Comparison of ENCODE assay signal across 24 cellular contexts in the genomic region with DNA sequence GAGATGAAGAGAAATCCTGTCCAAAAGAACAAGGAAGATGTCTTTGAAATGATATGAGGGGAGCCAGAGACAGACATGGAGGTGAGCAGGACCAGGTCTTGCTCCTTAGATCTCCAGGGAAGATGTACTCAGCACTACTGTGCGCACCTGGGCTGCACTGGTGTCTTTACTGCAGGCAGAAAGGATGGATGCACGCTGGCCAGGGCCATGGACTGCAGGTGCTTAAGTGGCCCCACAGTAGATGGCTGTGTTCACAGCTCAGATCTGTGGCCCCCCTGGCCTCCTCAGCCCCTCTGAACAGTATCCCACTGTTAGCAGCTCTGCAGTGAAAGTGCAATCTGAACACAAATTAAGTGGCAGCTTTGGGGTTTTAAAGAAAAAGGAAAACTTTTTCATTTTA.
A peak's percentile ranks its signal among the peaks of the same experiment; 100 is the strongest.
DNase-seq lines count a peak whose midpoint lies in the region; ATAC-seq and TF ChIP-seq lines count a peak whose summit lies in the region.
"Had no signal": no experiment of that assay in that cellular context is flagged by ENCODE, and none has a peak within 500 bp of the region (broad histone marks: within the 10 kb centered on the region; RNA-seq: fewer than 3 reads in every experiment).

No MANE protein-coding gene starts in this region.

- H3K27me3 Mint-ChIP-seq in activated CD4-positive, alpha-beta T cell treated with anti-CD3 and anti-CD28 coated beads for 36 hours, result no peaks in the 10 kb centered on the region
- no peaks in the 10 kb centered on the region for H3K27me3 Mint-ChIP-seq in activated CD4-positive, alpha-beta T cell treated with anti-CD3 and anti-CD28 coated beads, Interleukin-2, amount 10 ng/mL, durations not matched to agents 24 days and 14 days
- H3K27me3 Mint-ChIP-seq in memory B cell (no peaks in the 10 kb centered on the region), type B pancreatic cell (no peaks in the 10 kb centered on the region)

- no peaks in the 10 kb centered on the region for H3K27me3 ChIP-seq in breast epithelium
- H3K27me3 ChIP-seq: SJSA1 had no signal

- peaks cover 2% of the 10 kb centered on the region for H3K36me3 Mint-ChIP-seq in activated CD4-positive, alpha-beta T cell treated with anti-CD3 and anti-CD28 coated beads for 36 hours (ENCODE audit: low read depth)
- no peaks in the 10 kb centered on the region for H3K36me3 Mint-ChIP-seq in activated CD4-positive, alpha-beta T cell treated with anti-CD3 and anti-CD28 coated beads, Interleukin-2, amount 10 ng/mL, durations not matched to agents 24 days and 14 days (ENCODE audit: low read depth)
- H3K36me3 Mint-ChIP-seq in memory B cell, result peaks cover 3% of the 10 kb centered on the region
- peaks cover 4% of the 10 kb centered on the region for H3K36me3 Mint-ChIP-seq in type B pancreatic cell

- intact Hi-C loops in activated CD4-positive, alpha-beta T cell treated with anti-CD3 and anti-CD28 coated beads for 36 hours (cut with DNase I, micrococcal nuclease), result no loop called here
- intact Hi-C loops in activated CD4-positive, alpha-beta T cell treated with anti-CD3 and anti-CD28 coated beads, Interleukin-2, amount 10 ng/mL, durations not matched to agents 24 days and 14 days (cut with micrococcal nuclease), result loop anchor here (10.0 kb wide), 1 partner anchor 189 kb away; no protein-coding TSS in a partner anchor
- intact Hi-C loops in breast epithelium (cut with DNase I; ENCODE audit: low total_unique reads), result no loop called here

- no peaks in the 10 kb centered on the region for H3K36me3 ChIP-seq in breast epithelium
- H3K36me3 ChIP-seq: SJSA1 had no signal

- H3K27ac ChIP-seq in breast epithelium, result no peak overlapping the region
- H3K27ac ChIP-seq: 22Rv1, SJSA1 had no signal

- no peak for TF ChIP-seq POLR2A in breast epithelium (IDR thresholded peaks at IDR 0.05)

- H3K4me3 ChIP-seq in breast epithelium, result no peak overlapping the region
- H3K4me3 ChIP-seq: SJSA1 had no signal

- no peaks in the 10 kb centered on the region for H3K9me3 Mint-ChIP-seq in activated CD4-positive, alpha-beta T cell treated with anti-CD3 and anti-CD28 coated beads for 36 hours (ENCODE audit: low read depth)
- H3K9me3 Mint-ChIP-seq in activated CD4-positive, alpha-beta T cell treated with anti-CD3 and anti-CD28 coated beads, Interleukin-2, amount 10 ng/mL, durations not matched to agents 24 days and 14 days, result peaks cover 6% of the 10 kb centered on the region
- no peaks in the 10 kb centered on the region for H3K9me3 Mint-ChIP-seq in memory B cell
- no peaks in the 10 kb centered on the region for H3K9me3 Mint-ChIP-seq in type B pancreatic cell

- H3K27ac Mint-ChIP-seq in activated CD4-positive, alpha-beta T cell treated with anti-CD3 and anti-CD28 coated beads for 36 hours, result peak overlapping the region; percentile 11
- no peak overlapping the region for H3K27ac Mint-ChIP-seq in activated CD4-positive, alpha-beta T cell treated with anti-CD3 and anti-CD28 coated beads, Interleukin-2, amount 10 ng/mL, durations not matched to agents 24 days and 14 days
- H3K27ac Mint-ChIP-seq in memory B cell (peak overlapping the region; percentile 5), type B pancreatic cell (no peak overlapping the region)

- POLR2A ChIA-PET in activated CD4-positive, alpha-beta T cell treated with anti-CD3 and anti-CD28 coated beads for 36 hours (lab: Charles Lee), result no interaction called here

- no peak for ATAC-seq in activated CD4-positive, alpha-beta T cell treated with anti-CD3 and anti-CD28 coated beads for 36 hours
- ATAC-seq in SK-N-SH treated with all-trans-retinoic acid at 6 μM for 48 hours (peak; percentile 54), memory B cell (ENCODE audit: low read depth) (no peak)
- ATAC-seq: HCT116, Right ventricle myocardium inferior had no signal

- H3K9me3 ChIP-seq in breast epithelium, result no peaks in the 10 kb centered on the region
- H3K9me3 ChIP-seq: SJSA1 had no signal

- peaks cover 46% of the 10 kb centered on the region for H3K4me1 Mint-ChIP-seq in activated CD4-positive, alpha-beta T cell treated with anti-CD3 and anti-CD28 coated beads for 36 hours
- H3K4me1 Mint-ChIP-seq in activated CD4-positive, alpha-beta T cell treated with anti-CD3 and anti-CD28 coated beads, Interleukin-2, amount 10 ng/mL, durations not matched to agents 24 days and 14 days, result peaks cover 28% of the 10 kb centered on the region
- H3K4me1 Mint-ChIP-seq in memory B cell (peaks cover 28% of the 10 kb centered on the region), type B pancreatic cell (ENCODE audit: unreplicated experiment) (peaks cover 5% of the 10 kb centered on the region)

- CTCF ChIA-PET in activated CD4-positive, alpha-beta T cell treated with anti-CD3 and anti-CD28 coated beads for 36 hours (lab: Charles Lee), result interaction anchor here (1.7 kb wide), 1 partner anchor 12 kb away, joined by 5 read pairs; no protein-coding TSS in a partner anchor

- no peak for TF ChIP-seq CTCF in type B pancreatic cell (conservative IDR thresholded peaks at IDR 0.05)
- TF ChIP-seq CTCF in breast epithelium (IDR thresholded peaks at IDR 0.05), result no peak

- DNase-seq in activated CD4-positive, alpha-beta T cell treated with anti-CD3 and anti-CD28 coated beads for 36 hours, result no peak
- no peak for DNase-seq in activated CD4-positive, alpha-beta T cell treated with anti-CD3 and anti-CD28 coated beads, Interleukin-2, amount 10 ng/mL, durations not matched to agents 24 days and 14 days
- DNase-seq in memory B cell (ENCODE audit: low spot score in 2 of 2), result no peak
- DNase-seq in type B pancreatic cell (ENCODE audit: extremely low spot score, unreplicated experiment), result peak; percentile 40
- DNase-seq in NCI-H345 treated with DMSO at 0.1 percent for 48 hours (lab: John Stamatoyannopoulos, UW; ENCODE audit: unreplicated experiment), result no peak
- no peak for DNase-seq in breast epithelium (ENCODE audit: low spot score in 2 of 2)
- no peak for DNase-seq in NOMO-1 treated with DMSO at 0.1 percent for 48 hours (lab: John Stamatoyannopoulos, UW; ENCODE audit: unreplicated experiment)
- DNase-seq: ACHN, EL, GF-D8, IMR-90, Karpas-422, MV-4-11, NCI-H1105 treated with DMSO at 0.1 percent for 48 hours, NCI-H2029 treated with DMSO at 0.1 percent for 48 hours, NCI-H2171, NCI-H345, NCI-H524 treated with DMSO at 0.1 percent for 48 hours, NCI-H82 had no signal

- no peak overlapping the region for H3K4me3 Mint-ChIP-seq in activated CD4-positive, alpha-beta T cell treated with anti-CD3 and anti-CD28 coated beads for 36 hours
- H3K4me3 Mint-ChIP-seq in activated CD4-positive, alpha-beta T cell treated with anti-CD3 and anti-CD28 coated beads, Interleukin-2, amount 10 ng/mL, durations not matched to agents 24 days and 14 days, result no peak overlapping the region
- H3K4me3 Mint-ChIP-seq in memory B cell (no peak overlapping the region), type B pancreatic cell (no peak overlapping the region)

- no peaks in the 10 kb centered on the region for H3K4me1 ChIP-seq in breast epithelium
- H3K4me1 ChIP-seq: SJSA1 had no signal

TF ChIP-seq in SK-N-SH treated with all-trans-retinoic acid at 6 μM for 48 hours, 23 proteins besides CTCF, POLR2A, EP300 and RAD21:
- TF ChIP-seq OSR1 (CRISPR knock-in tag; IDR thresholded peaks at IDR 0.05) (no peak), ZC3H10 (CRISPR knock-in tag; IDR thresholded peaks at IDR 0.05) (no peak), GLIS3 (CRISPR knock-in tag; IDR thresholded peaks at IDR 0.05) (no peak), ESRRG (CRISPR knock-in tag; IDR thresholded peaks at IDR 0.05) (no peak), PPARA (CRISPR knock-in tag; IDR thresholded peaks at IDR 0.05; ENCODE audit: borderline replicate concordance) (no peak), ISL1 (CRISPR knock-in tag; IDR thresholded peaks at IDR 0.05) (no peak), CSDC2 (CRISPR knock-in tag; IDR thresholded peaks at IDR 0.05) (no peak), BACH2 (CRISPR knock-in tag; IDR thresholded peaks at IDR 0.05; ENCODE audit: borderline replicate concordance) (no peak), ZNF8 (CRISPR knock-in tag; IDR thresholded peaks at IDR 0.05) (no peak), SNAI2 (CRISPR knock-in tag; IDR thresholded peaks at IDR 0.05) (no peak), ARNTL (CRISPR knock-in tag; IDR thresholded peaks at IDR 0.05; ENCODE audit: borderline replicate concordance, low read depth) (no peak), ZNF565 (CRISPR knock-in tag; conservative IDR thresholded peaks at IDR 0.05; ENCODE audit: low read depth) (no peak)
- TF ChIP-seq, protein P1, sequence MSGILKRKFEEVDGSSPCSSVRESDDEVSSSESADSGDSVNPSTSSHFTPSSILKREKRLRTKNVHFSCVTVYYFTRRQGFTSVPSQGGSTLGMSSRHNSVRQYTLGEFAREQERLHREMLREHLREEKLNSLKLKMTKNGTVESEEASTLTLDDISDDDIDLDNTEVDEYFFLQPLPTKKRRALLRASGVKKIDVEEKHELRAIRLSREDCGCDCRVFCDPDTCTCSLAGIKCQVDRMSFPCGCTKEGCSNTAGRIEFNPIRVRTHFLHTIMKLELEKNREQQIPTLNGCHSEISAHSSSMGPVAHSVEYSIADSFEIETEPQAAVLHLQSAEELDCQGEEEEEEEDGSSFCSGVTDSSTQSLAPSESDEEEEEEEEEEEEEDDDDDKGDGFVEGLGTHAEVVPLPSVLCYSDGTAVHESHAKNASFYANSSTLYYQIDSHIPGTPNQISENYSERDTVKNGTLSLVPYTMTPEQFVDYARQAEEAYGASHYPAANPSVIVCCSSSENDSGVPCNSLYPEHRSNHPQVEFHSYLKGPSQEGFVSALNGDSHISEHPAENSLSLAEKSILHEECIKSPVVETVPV (CRISPR knock-in tag; IDR thresholded peaks at IDR 0.05), result no peak

Comparison
In these comparisons a context has a peak if more than half of its experiments do, and no peak if none do; other contexts are left out.
1. H3K27ac Mint-ChIP-seq: peak in activated CD4-positive, alpha-beta T cell treated with anti-CD3 and anti-CD28 coated beads for 36 hours (single experiment) and memory B cell (single experiment); none in activated CD4-positive, alpha-beta T cell treated with anti-CD3 and anti-CD28 coated beads, Interleukin-2, amount 10 ng/mL, durations not matched to agents 24 days and 14 days (single experiment) and type B pancreatic cell (single experiment).